In the genomic region with DNA sequence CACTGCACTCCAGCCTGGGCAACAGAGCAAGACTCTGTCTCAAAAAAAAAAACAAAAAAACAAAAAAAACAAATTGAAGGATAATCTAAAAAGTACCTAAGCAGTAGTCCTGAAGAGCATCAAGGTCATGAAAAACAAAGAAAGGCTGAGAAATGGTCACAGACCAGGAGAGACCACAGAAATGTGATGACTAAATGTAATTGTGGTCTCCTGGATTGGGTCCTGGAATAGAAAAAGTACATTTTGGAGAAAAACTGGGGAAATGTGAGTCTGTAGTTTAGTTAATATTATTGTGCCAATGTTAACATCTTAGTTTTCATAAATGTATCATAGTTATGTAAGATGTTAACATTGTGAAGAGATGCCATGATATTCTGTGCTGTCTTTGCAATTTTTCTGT, we compare ENCODE assay signal across 19 cellular contexts.
DNase-seq lines count a peak whose midpoint lies in the region; ATAC-seq and TF ChIP-seq lines count a peak whose summit lies in the region.
"Had no signal": no experiment of that assay in that cellular context is flagged by ENCODE, and none has a peak within 500 bp of the region (broad histone marks: within the 10 kb centered on the region; RNA-seq: fewer than 3 reads in every experiment).

No MANE protein-coding gene starts in this region.

- intact Hi-C loops in activated CD4-positive, alpha-beta memory T cell treated with anti-CD3 and anti-CD28 coated beads for 36 hours (cut with micrococcal nuclease), result no loop called here

- H3K4me3 Mint-ChIP-seq in activated CD4-positive, alpha-beta memory T cell treated with anti-CD3 and anti-CD28 coated beads for 36 hours, result no peak overlapping the region
- H3K4me3 Mint-ChIP-seq in stimulated activated memory B cell treated with anti-CD40 and anti-IgM and Interleukin-4, amounts not matched to agents 10 μg/mL and 1 μg/mL and 100 μg/mL, for 72 hours, result no peak overlapping the region
- H3K4me3 Mint-ChIP-seq: CD14-positive monocyte; CD4-positive, alpha-beta memory T cell; HFFc6 had no signal

- no peak overlapping the region for H3K27ac Mint-ChIP-seq in activated CD4-positive, alpha-beta memory T cell treated with anti-CD3 and anti-CD28 coated beads for 36 hours
- no peak overlapping the region for H3K27ac Mint-ChIP-seq in stimulated activated memory B cell treated with anti-CD40 and anti-IgM and Interleukin-4, amounts not matched to agents 10 μg/mL and 1 μg/mL and 100 μg/mL, for 72 hours
- H3K27ac Mint-ChIP-seq: CD14-positive monocyte; CD4-positive, alpha-beta memory T cell; HFFc6 had no signal

- POLR2A ChIA-PET in activated CD4-positive, alpha-beta memory T cell treated with anti-CD3 and anti-CD28 coated beads for 36 hours (lab: Charles Lee), result no interaction called here

- no peaks in the 10 kb centered on the region for H3K36me3 Mint-ChIP-seq in activated CD4-positive, alpha-beta memory T cell treated with anti-CD3 and anti-CD28 coated beads for 36 hours
- H3K36me3 Mint-ChIP-seq in stimulated activated memory B cell treated with anti-CD40 and anti-IgM and Interleukin-4, amounts not matched to agents 10 μg/mL and 1 μg/mL and 100 μg/mL, for 72 hours, result no peaks in the 10 kb centered on the region
- H3K36me3 Mint-ChIP-seq: CD14-positive monocyte; CD4-positive, alpha-beta memory T cell had no signal

- no peak for TF ChIP-seq CTCF in astrocyte of the spinal cord (IDR thresholded peaks at IDR 0.05; ENCODE audit: low read depth, low read length)

- CTCF ChIA-PET in activated CD4-positive, alpha-beta memory T cell treated with anti-CD3 and anti-CD28 coated beads for 36 hours (lab: Charles Lee), result no interaction called here

- H3K9me3 Mint-ChIP-seq in activated CD4-positive, alpha-beta memory T cell treated with anti-CD3 and anti-CD28 coated beads for 36 hours, result no peaks in the 10 kb centered on the region
- peaks cover 5% of the 10 kb centered on the region for H3K9me3 Mint-ChIP-seq in stimulated activated memory B cell treated with anti-CD40 and anti-IgM and Interleukin-4, amounts not matched to agents 10 μg/mL and 1 μg/mL and 100 μg/mL, for 72 hours
- H3K9me3 Mint-ChIP-seq: HFFc6 had no signal

- H3K27me3 Mint-ChIP-seq in activated CD4-positive, alpha-beta memory T cell treated with anti-CD3 and anti-CD28 coated beads for 36 hours, result peaks cover 10% of the 10 kb centered on the region
- peaks cover 27% of the 10 kb centered on the region for H3K27me3 Mint-ChIP-seq in stimulated activated memory B cell treated with anti-CD40 and anti-IgM and Interleukin-4, amounts not matched to agents 10 μg/mL and 1 μg/mL and 100 μg/mL, for 72 hours

- in situ Hi-C loops in astrocyte of the spinal cord (cut with HindIII; ENCODE audit: low sequenced_read_pairs), result no loop called here

- H3K4me3 ChIP-seq in astrocyte of the spinal cord (ENCODE audit: low read depth, low read length), result no peak overlapping the region
- H3K4me3 ChIP-seq: A549, BLaER1 had no signal

- no peaks in the 10 kb centered on the region for H3K4me1 Mint-ChIP-seq in activated CD4-positive, alpha-beta memory T cell treated with anti-CD3 and anti-CD28 coated beads for 36 hours (ENCODE audit: low read depth)
- H3K4me1 Mint-ChIP-seq in stimulated activated memory B cell treated with anti-CD40 and anti-IgM and Interleukin-4, amounts not matched to agents 10 μg/mL and 1 μg/mL and 100 μg/mL, for 72 hours, result no peaks in the 10 kb centered on the region
- H3K4me1 Mint-ChIP-seq: CD14-positive monocyte; CD4-positive, alpha-beta memory T cell had no signal

- DNase-seq in ELR (ENCODE audit: low read depth) (peak; percentile 12), RPMI7951 (ENCODE audit: low read depth) (peak; percentile 65), astrocyte of the spinal cord (ENCODE audit: low read depth, low spot score) (peak; percentile 48), glomerular visceral epithelial cell (ENCODE audit: extremely low spot score) (peak; percentile 14), AG08395 (ENCODE audit: low spot score) (no peak), HT-29 (ENCODE audit: low spot score) (no peak)
- no peak for DNase-seq in activated CD4-positive, alpha-beta memory T cell treated with anti-CD3 and anti-CD28 coated beads for 36 hours
- DNase-seq: CD4-positive, alpha-beta memory T cell; DMS153; DMS79; GF-D8; GOT3; H7; HFFc6 had no signal

- ATAC-seq in stimulated activated memory B cell treated with anti-CD40 and anti-IgM and Interleukin-4, amounts not matched to agents 10 μg/mL and 1 μg/mL and 100 μg/mL, for 72 hours, result no peak
- ATAC-seq: A549, HCT116 had no signal

Comparison
In these comparisons a context has a peak if more than half of its experiments do, and no peak if none do; other contexts are left out.
1. DNase-seq: peak in ELR (single experiment), RPMI7951 (single experiment), astrocyte of the spinal cord (single experiment) and glomerular visceral epithelial cell (single experiment); none in AG08395 (single experiment), HT-29 (single experiment) and activated CD4-positive, alpha-beta memory T cell treated with anti-CD3 and anti-CD28 coated beads for 36 hours (single experiment).